Comparison of ENCODE assay signal across 21 cellular contexts in genomic region chr7:152667900-152668440, GRCh38. TPM values are rescaled to one million over a fixed set of nuclear protein-coding genes. Genes with fewer than 3 reads are reported as not detected.
DNase-seq lines count a peak whose midpoint lies in the region; ATAC-seq, FAIRE-seq and TF ChIP-seq lines count a peak whose summit lies in the region.
"Had no signal": no experiment of that assay in that cellular context is flagged by ENCODE, and none has a peak within 500 bp of the region (broad histone marks: within the 10 kb centered on the region; RNA-seq: fewer than 3 reads in every experiment).

No MANE protein-coding gene starts in this region.

- TF ChIP-seq CTCF in A549 (IDR thresholded peaks at IDR 0.05) (no peak), upper lobe of left lung (IDR thresholded peaks at IDR 0.05) (no peak), PC-3 (conservative IDR thresholded peaks at IDR 0.05; ENCODE audit: low read depth, low read length) (no peak)

- DNase-seq in A549 (ENCODE audit: low read depth in 1 of 2, low spot score in 1 of 2) (no peak), OCI-M1 (lab: John Stamatoyannopoulos, UW) (peak; percentile 17), upper lobe of left lung (no peak), erythroblast (lab: John Stamatoyannopoulos, UW) (no peak), PC-3 (no peak)
- no peak for DNase-seq in effector memory CD4-positive, alpha-beta T cell
- DNase-seq: activated CD4-positive, CD25-positive, alpha-beta regulatory T cell; activated CD8-positive, alpha-beta memory T cell treated with anti-CD3 and anti-CD28 coated beads, Interleukin-2, amount 50 U/mL, for 4 hours; activated naive CD4-positive, alpha-beta T cell treated with anti-CD3 and anti-CD28 coated beads, Interleukin-2, amount 10 ng/mL, durations not matched to agents 7 days and 5 days; CD4-positive, alpha-beta memory T cell; effector CD8-positive, alpha-beta T cell; EL; foreskin melanocyte; immature natural killer cell; NCI-H748 treated with DMSO at 0.1 percent for 48 hours; nucleus accumbens; stimulated activated naive CD4-positive, alpha-beta T cell treated with Interleukin-2 at 50 U/mL for 16 hours; T-helper 17 cell had no signal

- H3K9me3 ChIP-seq in A549 (no peaks in the 10 kb centered on the region), upper lobe of left lung (no peaks in the 10 kb centered on the region), PC-3 (ENCODE audit: low read length) (no peaks in the 10 kb centered on the region)
- H3K9me3 ChIP-seq in effector memory CD4-positive, alpha-beta T cell (ENCODE audit: control insufficient read depth, low read length): no peaks in the 10 kb centered on the region

- TF ChIP-seq POLR2A in A549 (IDR thresholded peaks at IDR 0.05; ENCODE audit: low read length) (no peak), upper lobe of left lung (IDR thresholded peaks at IDR 0.05) (no peak), erythroblast (IDR thresholded peaks at IDR 0.05; ENCODE audit: low read length) (no peak)

- intact Hi-C loops in PC-3 (cut with micrococcal nuclease): no loop called here

- WGBS in A549 (ENCODE audit: missing lambda C conversion rate): 77% methylated on average over 7 of the region's 7 CpGs
- WGBS in upper lobe of left lung, 2 donors: 66 to 84% methylated on average over 7 of the region's 7 CpGs

- no peak overlapping the region for H3K9ac ChIP-seq in PC-3 (ENCODE audit: low read length)

- H3K4me2 ChIP-seq in A549: no peak overlapping the region
- H3K4me2 ChIP-seq in PC-3 (ENCODE audit: low read length): no peak overlapping the region

- TF ChIP-seq EP300 in A549 (IDR thresholded peaks at IDR 0.05): no peak
- no peak for TF ChIP-seq EP300 in upper lobe of left lung (IDR thresholded peaks at IDR 0.05)

- H4K20me1 ChIP-seq in PC-3 (ENCODE audit: low read length): 0 out of 2 replicates have a peak, but pooled peaks cover 5% of the 10 kb centered on the region

- no peak for TF ChIP-seq RAD21 in A549 (conservative IDR thresholded peaks at IDR 0.05 in 1 of 2, IDR thresholded peaks at IDR 0.05 in 1 of 2)

- H3K27ac ChIP-seq in A549: no peak overlapping the region
- H3K27ac ChIP-seq in upper lobe of left lung: no peak overlapping the region
- no peak overlapping the region for H3K27ac ChIP-seq in effector memory CD4-positive, alpha-beta T cell (ENCODE audit: insufficient read depth, low read length, poor library complexity, severe bottlenecking)
- H3K27ac ChIP-seq in PC-3 (ENCODE audit: low read length): no peak overlapping the region

- ATAC-seq in A549: no peak
- peak; percentile 67 for ATAC-seq in GM19463 (IDR thresholded peaks at IDR 0.05; ENCODE audit: unreplicated experiment)
- ATAC-seq in HG02938 (IDR thresholded peaks at IDR 0.05; ENCODE audit: unreplicated experiment): peak; percentile 80
- ATAC-seq in upper lobe of left lung (ENCODE audit: low FRiP score in 2 of 2): no peak
- no peak for ATAC-seq in PC-3
- ATAC-seq: T-helper 17 cell had no signal

- CTCF ChIA-PET in A549 (lab: Yijun Ruan, JAX): no interaction called here
- CTCF ChIA-PET in PC-3 (lab: Charles Lee): no interaction called here

- no peak overlapping the region for H2AFZ ChIP-seq in PC-3 (ENCODE audit: low read length)

- no peaks in the 10 kb centered on the region for H3K9me2 ChIP-seq in PC-3 (replicated peaks; ENCODE audit: low read length)

- H3K4me1 ChIP-seq in A549 (no peaks in the 10 kb centered on the region), upper lobe of left lung (peaks cover 3 to 12% (median 8%) of the 10 kb centered on the region in 4 donors), PC-3 (ENCODE audit: insufficient read depth, low read length) (no peaks in the 10 kb centered on the region)
- H3K4me1 ChIP-seq in effector memory CD4-positive, alpha-beta T cell (ENCODE audit: control insufficient read depth, insufficient read depth, low read length, poor library complexity, severe bottlenecking): no peaks in the 10 kb centered on the region

- no peaks in the 10 kb centered on the region for H3K27me3 ChIP-seq in upper lobe of left lung
- H3K27me3 ChIP-seq in effector memory CD4-positive, alpha-beta T cell (replicated peaks; ENCODE audit: control insufficient read depth, insufficient read depth, low read length, poor library complexity, severe bottlenecking): no peaks in the 10 kb centered on the region
- H3K27me3 ChIP-seq in PC-3 (ENCODE audit: low read length): no peaks in the 10 kb centered on the region

- H3K4me3 ChIP-seq in A549 (no peak overlapping the region), upper lobe of left lung (no peak overlapping the region), PC-3 (ENCODE audit: low read length) (no peak overlapping the region)
- no peak overlapping the region for H3K4me3 ChIP-seq in effector memory CD4-positive, alpha-beta T cell (ENCODE audit: insufficient read depth, low read depth, low read length, poor library complexity, severe bottlenecking)

- no peaks in the 10 kb centered on the region for H3K36me3 ChIP-seq in upper lobe of left lung
- no peaks in the 10 kb centered on the region for H3K36me3 ChIP-seq in effector memory CD4-positive, alpha-beta T cell (ENCODE audit: control insufficient read depth, insufficient read depth, low read length)
- H3K36me3 ChIP-seq in PC-3 (ENCODE audit: low read depth, low read length): peaks cover 28% of the 10 kb centered on the region

- peaks cover 87% of the 10 kb centered on the region for H3K79me2 ChIP-seq in PC-3 (ENCODE audit: low read length)

- no TSS peak for BruUV-seq in PC-3 (replicated peaks; lab: Mats Ljungman, UMichigan)

- no peaks in the 10 kb centered on the region for H3F3A ChIP-seq in PC-3 (ENCODE audit: low read length, unreplicated experiment)

- POLR2A ChIA-PET in A549 (lab: Yijun Ruan, JAX): no interaction called here
- POLR2A ChIA-PET in PC-3 (lab: Charles Lee; ENCODE audit: unreplicated experiment): no interaction called here

- FAIRE-seq in A549 (lab: Jason Lieb, UNC): no peak
- FAIRE-seq: HTR-8/SVneo had no signal

TF ChIP-seq in A549, 52 proteins besides CTCF, POLR2A, EP300 and RAD21:
- TF ChIP-seq RCOR1 (IDR thresholded peaks at IDR 0.05; ENCODE audit: low read depth, low read length) (no peak), HMGXB4 (CRISPR knock-in tag; IDR thresholded peaks at IDR 0.05; ENCODE audit: borderline replicate concordance) (no peak), MYC (IDR thresholded peaks at IDR 0.05; ENCODE audit: borderline replicate concordance, low read length) (no peak), NFE2L2 (conservative IDR thresholded peaks at IDR 0.05; ENCODE audit: low read length) (peak; percentile 34; the same call in 1 of the 2 replicates)

RNA-seq across cellular contexts. Expression of gene XRCC2, which starts 8.0 kb away (rescaled TPM):
- polyA plus RNA-seq in A549 (2011; rRNA removed): 10.1 and 13.1 TPM in 2 replicates
- 5.0 and 5.1 TPM in 2 replicates for polyA plus RNA-seq in A549 (2012; cell fraction: cytosol; rRNA removed)
- polyA plus RNA-seq in A549 (2012; cell fraction: nucleus; rRNA removed): 7.1 and 8.9 TPM in 2 replicates
- polyA plus RNA-seq in A549 (2017; fragmentation: RNase III; extraction: RNeasy Plus Mini Kit Qiagen cat#74134 plus additional on column Dnase treatment): 12.2 to 14.3 TPM (median 12.3 TPM) in 3 replicates
- polyA minus RNA-seq in A549 (2011; rRNA and poly(A)+ RNA removed): 4.1 and 4.4 TPM in 2 replicates
- total RNA-seq in upper lobe of left lung: 1 to 10 TPM in 3 of 6 donors, under 1 TPM in 3; 0.46 to 1.3 (median 1.00) TPM
- 13.6 and 18.7 TPM in 2 replicates for total RNA-seq in PC-3 (2014; rRNA removed)

Comparison
In these comparisons a context has a peak if more than half of its experiments do, and no peak if none do; other contexts are left out.
1. ATAC-seq: peak in GM19463 (single experiment) and HG02938 (single experiment); none in A549 (0 of 2), upper lobe of left lung (0 of 2) and PC-3 (single experiment).